ENCODE assay signal across 1 cellular context in genomic region chr20:60137657-60138245, GRCh38.
TF ChIP-seq lines count a peak whose summit lies in the region.

No MANE protein-coding gene starts in this region.

TF ChIP-seq in GM23338, 12 proteins besides CTCF, POLR2A, EP300 and RAD21 (continued from another document):
- TF ChIP-seq ZNF462 (CRISPR knock-in tag; IDR thresholded peaks at IDR 0.05) (no peak), ZNF331 (CRISPR knock-in tag; IDR thresholded peaks at IDR 0.05; ENCODE audit: low read depth) (no peak), POLR2AphosphoS5 (IDR thresholded peaks at IDR 0.05; ENCODE audit: low read depth) (no peak), REST (IDR thresholded peaks at IDR 0.05; ENCODE audit: unreplicated experiment) (no peak), NANOG (IDR thresholded peaks at IDR 0.05; ENCODE audit: borderline replicate concordance) (no peak), ZNF114 (CRISPR knock-in tag; IDR thresholded peaks at IDR 0.05) (no peak)
